ENCODE assay signal across 1 cellular context in the genomic region with DNA sequence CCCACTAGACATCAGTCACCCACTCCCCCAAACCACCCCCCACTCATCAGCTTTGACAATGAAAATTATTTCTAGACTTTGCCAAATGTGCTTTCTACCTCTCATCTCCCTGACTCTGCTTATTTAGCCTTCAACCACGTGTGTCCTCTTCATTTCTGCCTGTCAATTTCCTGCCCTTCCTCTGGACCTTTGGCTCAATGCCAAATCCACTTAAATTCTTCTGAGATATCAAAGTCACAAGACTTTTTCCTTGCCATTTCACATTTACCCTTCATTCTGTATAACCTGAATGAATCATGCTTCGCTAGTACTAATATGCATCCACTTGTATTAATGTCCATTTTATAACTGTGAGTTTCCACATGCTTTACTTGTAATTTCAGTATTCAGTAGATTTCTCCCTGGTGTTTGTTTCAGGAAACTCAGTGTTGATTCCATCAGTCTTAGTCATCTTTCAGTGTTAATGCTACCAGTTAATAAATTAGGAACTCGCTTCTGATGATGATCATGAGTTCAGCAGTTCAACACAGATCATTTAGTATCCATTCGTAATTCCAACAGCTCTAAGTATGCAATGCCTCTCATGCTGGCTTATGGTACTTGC.
TF ChIP-seq lines count a peak whose summit lies in the region.

No MANE protein-coding gene starts in this region.

TF ChIP-seq in GM23338, 12 proteins besides CTCF, POLR2A, EP300 and RAD21 (continued from another document):
- TF ChIP-seq ZNF114 (CRISPR knock-in tag; IDR thresholded peaks at IDR 0.05) (no peak), POLR2AphosphoS5 (IDR thresholded peaks at IDR 0.05; ENCODE audit: low read depth) (no peak), EZH2phosphoT487 (IDR thresholded peaks at IDR 0.05; ENCODE audit: unreplicated experiment) (no peak), EZH2 (IDR thresholded peaks at IDR 0.05; ENCODE audit: low read depth, unreplicated experiment) (no peak), STAT1 (IDR thresholded peaks at IDR 0.05; ENCODE audit: unreplicated experiment) (no peak), ZNF462 (CRISPR knock-in tag; IDR thresholded peaks at IDR 0.05) (no peak), ZNF331 (CRISPR knock-in tag; IDR thresholded peaks at IDR 0.05; ENCODE audit: low read depth) (no peak), CREB1 (CRISPR knock-in tag; IDR thresholded peaks at IDR 0.05; ENCODE audit: low read depth) (no peak)
- TF ChIP-seq, protein P1, sequence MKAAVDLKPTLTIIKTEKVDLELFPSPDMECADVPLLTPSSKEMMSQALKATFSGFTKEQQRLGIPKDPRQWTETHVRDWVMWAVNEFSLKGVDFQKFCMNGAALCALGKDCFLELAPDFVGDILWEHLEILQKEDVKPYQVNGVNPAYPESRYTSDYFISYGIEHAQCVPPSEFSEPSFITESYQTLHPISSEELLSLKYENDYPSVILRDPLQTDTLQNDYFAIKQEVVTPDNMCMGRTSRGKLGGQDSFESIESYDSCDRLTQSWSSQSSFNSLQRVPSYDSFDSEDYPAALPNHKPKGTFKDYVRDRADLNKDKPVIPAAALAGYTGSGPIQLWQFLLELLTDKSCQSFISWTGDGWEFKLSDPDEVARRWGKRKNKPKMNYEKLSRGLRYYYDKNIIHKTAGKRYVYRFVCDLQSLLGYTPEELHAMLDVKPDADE (IDR thresholded peaks at IDR 0.05): no peak
